ENCODE assay signal across 1 cellular context in the genomic region with DNA sequence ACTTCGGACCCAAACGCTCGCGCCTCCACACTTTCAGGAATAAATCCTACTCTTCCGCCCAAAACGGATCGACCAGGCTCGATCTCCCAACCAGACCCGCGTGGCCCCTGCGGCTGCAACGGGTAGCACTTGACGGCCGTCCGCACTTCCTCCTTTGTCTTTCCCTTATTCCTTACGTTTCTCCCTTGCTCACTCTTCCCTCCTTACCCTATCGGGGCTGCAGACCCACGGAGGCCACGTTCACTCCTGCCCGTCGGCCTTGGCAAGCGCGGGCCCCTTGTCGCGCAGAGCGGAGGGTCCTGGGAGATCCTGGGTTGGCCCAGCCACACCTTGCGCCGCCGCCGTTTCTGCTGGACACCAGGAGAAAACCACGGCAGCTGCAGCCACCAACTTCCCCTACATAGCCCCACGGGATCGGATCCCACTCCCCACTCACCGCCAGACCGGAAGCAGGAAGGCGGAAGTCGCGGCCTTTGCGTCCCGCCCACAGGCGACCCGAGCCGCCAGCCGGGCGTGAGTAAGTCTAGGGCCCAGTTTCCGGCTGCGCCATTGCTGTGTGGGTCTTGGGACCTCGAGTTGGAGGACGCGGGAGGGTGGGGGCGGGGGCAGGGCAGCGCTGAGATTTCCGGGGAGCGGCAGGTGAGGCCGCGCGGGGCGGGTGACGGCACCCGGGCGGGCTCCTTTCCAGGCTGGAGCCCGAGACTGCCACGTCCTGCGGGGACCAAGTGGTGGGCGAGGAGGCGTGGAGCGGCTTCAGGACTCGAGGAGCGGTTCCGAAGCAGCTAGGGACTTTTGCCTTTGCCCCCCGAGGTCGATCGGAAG.
A peak's percentile ranks its signal among the peaks of the same experiment; 100 is the strongest.
TF ChIP-seq lines count a peak whose summit lies in the region.

TSS of gene SMIM15 (minus strand) at position 459 of the 822 bp plus-strand sequence. CDS start 2,297 bp downstream, outside the sequence.

TF ChIP-seq in HepG2, 621 proteins besides CTCF, POLR2A, EP300 and RAD21 (continued from another document):
- TF ChIP-seq THAP9 (CRISPR knock-in tag; IDR thresholded peaks at IDR 0.05; ENCODE audit: borderline replicate concordance) (peak; percentile 85), ZSCAN21 (CRISPR knock-in tag; IDR thresholded peaks at IDR 0.05; ENCODE audit: borderline replicate concordance) (peak; percentile 73; the same call in 1 of the 2 replicates), JDP2 (CRISPR knock-in tag; IDR thresholded peaks at IDR 0.05; ENCODE audit: borderline replicate concordance) (no peak; the same call in 1 of the 2 replicates), ZNF441 (CRISPR knock-in tag; IDR thresholded peaks at IDR 0.05; ENCODE audit: borderline replicate concordance) (peak; percentile 56; the same call in 1 of the 2 replicates), ZNF263 (CRISPR knock-in tag; IDR thresholded peaks at IDR 0.05) (peak; percentile 25; the same call in 1 of the 2 replicates), NONO (IDR thresholded peaks at IDR 0.05) (no peak), NONO (CRISPR knock-in tag; conservative IDR thresholded peaks at IDR 0.05) (peak; percentile 82), DBP (CRISPR knock-in tag; IDR thresholded peaks at IDR 0.05; ENCODE audit: not compliant biosample characterization) (no peak), ZFYVE20 (CRISPR knock-in tag; IDR thresholded peaks at IDR 0.05; ENCODE audit: borderline replicate concordance, low read depth) (peak; percentile 28; the same call in 1 of the 2 replicates), ATM (IDR thresholded peaks at IDR 0.05; ENCODE audit: borderline replicate concordance) (no peak), ZNF101 (CRISPR knock-in tag; IDR thresholded peaks at IDR 0.05; ENCODE audit: borderline replicate concordance, low read depth) (no peak), ETV5 (CRISPR knock-in tag; IDR thresholded peaks at IDR 0.05; ENCODE audit: borderline replicate concordance) (peak; percentile 93), NR3C1 (CRISPR knock-in tag; IDR thresholded peaks at IDR 0.05) (no peak), GATA4 (IDR thresholded peaks at IDR 0.05; ENCODE audit: borderline replicate concordance, low read depth) (0 out of 2 replicates have a peak, but pooled peaks have one; percentile 60), KDM2A (CRISPR knock-in tag; IDR thresholded peaks at IDR 0.05; ENCODE audit: borderline replicate concordance, low read depth) (peak; percentile 88), KDM4B (CRISPR knock-in tag; IDR thresholded peaks at IDR 0.05) (0 out of 2 replicates have a peak, but pooled peaks have one; percentile 52), NFE2L2 (IDR thresholded peaks at IDR 0.05; ENCODE audit: low read length) (no peak), MAFK (conservative IDR thresholded peaks at IDR 0.05 in 1 of 2, IDR thresholded peaks at IDR 0.05 in 1 of 2; ENCODE audit: low read length in 2 of 2) (no peak), ZNF775 (CRISPR knock-in tag; IDR thresholded peaks at IDR 0.05; ENCODE audit: borderline replicate concordance) (no peak), ZNF3 (CRISPR knock-in tag; IDR thresholded peaks at IDR 0.05) (no peak; the same call in 1 of the 2 replicates), CBX2 (IDR thresholded peaks at IDR 0.05; ENCODE audit: low read depth, low read length) (no peak), CBX2 (CRISPR knock-in tag; IDR thresholded peaks at IDR 0.05; ENCODE audit: low read depth) (no peak), PAX8 (CRISPR knock-in tag; IDR thresholded peaks at IDR 0.05; ENCODE audit: borderline replicate concordance) (no peak), ZNF253 (CRISPR knock-in tag; IDR thresholded peaks at IDR 0.05; ENCODE audit: borderline replicate concordance) (no peak), AHR (CRISPR knock-in tag; IDR thresholded peaks at IDR 0.05) (peak; percentile 14; the same call in 1 of the 2 replicates), DR1 (CRISPR knock-in tag; IDR thresholded peaks at IDR 0.05) (peak; percentile 89), ZNF124 (CRISPR knock-in tag; IDR thresholded peaks at IDR 0.05) (no peak), MBNL3 (CRISPR knock-in tag; conservative IDR thresholded peaks at IDR 0.05) (no peak), SALL1 (CRISPR knock-in tag; IDR thresholded peaks at IDR 0.05) (peak; percentile 72), ZNF383 (CRISPR knock-in tag; IDR thresholded peaks at IDR 0.05; ENCODE audit: borderline replicate concordance) (no peak), ZNF451 (CRISPR knock-in tag; IDR thresholded peaks at IDR 0.05) (peak; percentile 90), PRPF4 (IDR thresholded peaks at IDR 0.05; ENCODE audit: low read depth, low read length, poor library complexity, severe bottlenecking) (no peak), ZNF773 (CRISPR knock-in tag; IDR thresholded peaks at IDR 0.05; ENCODE audit: borderline replicate concordance) (peak; percentile 12; the same call in 1 of the 2 replicates), ZNF10 (CRISPR knock-in tag; IDR thresholded peaks at IDR 0.05; ENCODE audit: borderline replicate concordance, low read depth) (no peak), PAF1 (CRISPR knock-in tag; IDR thresholded peaks at IDR 0.05) (no peak)
- TF ChIP-seq, protein P1, sequence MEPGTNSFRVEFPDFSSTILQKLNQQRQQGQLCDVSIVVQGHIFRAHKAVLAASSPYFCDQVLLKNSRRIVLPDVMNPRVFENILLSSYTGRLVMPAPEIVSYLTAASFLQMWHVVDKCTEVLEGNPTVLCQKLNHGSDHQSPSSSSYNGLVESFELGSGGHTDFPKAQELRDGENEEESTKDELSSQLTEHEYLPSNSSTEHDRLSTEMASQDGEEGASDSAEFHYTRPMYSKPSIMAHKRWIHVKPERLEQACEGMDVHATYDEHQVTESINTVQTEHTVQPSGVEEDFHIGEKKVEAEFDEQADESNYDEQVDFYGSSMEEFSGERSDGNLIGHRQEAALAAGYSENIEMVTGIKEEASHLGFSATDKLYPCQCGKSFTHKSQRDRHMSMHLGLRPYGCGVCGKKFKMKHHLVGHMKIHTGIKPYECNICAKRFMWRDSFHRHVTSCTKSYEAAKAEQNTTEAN (CRISPR knock-in tag; conservative IDR thresholded peaks at IDR 0.05), result 0 out of 2 replicates have a peak, but pooled peaks have one; percentile 64
- TF ChIP-seq, protein P2, sequence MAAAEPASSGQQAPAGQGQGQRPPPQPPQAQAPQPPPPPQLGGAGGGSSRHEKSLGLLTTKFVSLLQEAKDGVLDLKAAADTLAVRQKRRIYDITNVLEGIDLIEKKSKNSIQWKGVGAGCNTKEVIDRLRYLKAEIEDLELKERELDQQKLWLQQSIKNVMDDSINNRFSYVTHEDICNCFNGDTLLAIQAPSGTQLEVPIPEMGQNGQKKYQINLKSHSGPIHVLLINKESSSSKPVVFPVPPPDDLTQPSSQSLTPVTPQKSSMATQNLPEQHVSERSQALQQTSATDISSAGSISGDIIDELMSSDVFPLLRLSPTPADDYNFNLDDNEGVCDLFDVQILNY (CRISPR knock-in tag; conservative IDR thresholded peaks at IDR 0.05), result no peak
- TF ChIP-seq, protein P3, sequence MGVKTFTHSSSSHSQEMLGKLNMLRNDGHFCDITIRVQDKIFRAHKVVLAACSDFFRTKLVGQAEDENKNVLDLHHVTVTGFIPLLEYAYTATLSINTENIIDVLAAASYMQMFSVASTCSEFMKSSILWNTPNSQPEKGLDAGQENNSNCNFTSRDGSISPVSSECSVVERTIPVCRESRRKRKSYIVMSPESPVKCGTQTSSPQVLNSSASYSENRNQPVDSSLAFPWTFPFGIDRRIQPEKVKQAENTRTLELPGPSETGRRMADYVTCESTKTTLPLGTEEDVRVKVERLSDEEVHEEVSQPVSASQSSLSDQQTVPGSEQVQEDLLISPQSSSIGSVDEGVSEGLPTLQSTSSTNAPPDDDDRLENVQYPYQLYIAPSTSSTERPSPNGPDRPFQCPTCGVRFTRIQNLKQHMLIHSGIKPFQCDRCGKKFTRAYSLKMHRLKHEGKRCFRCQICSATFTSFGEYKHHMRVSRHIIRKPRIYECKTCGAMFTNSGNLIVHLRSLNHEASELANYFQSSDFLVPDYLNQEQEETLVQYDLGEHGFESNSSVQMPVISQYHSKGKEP (CRISPR knock-in tag; IDR thresholded peaks at IDR 0.05), result no peak
- TF ChIP-seq, protein P4, sequence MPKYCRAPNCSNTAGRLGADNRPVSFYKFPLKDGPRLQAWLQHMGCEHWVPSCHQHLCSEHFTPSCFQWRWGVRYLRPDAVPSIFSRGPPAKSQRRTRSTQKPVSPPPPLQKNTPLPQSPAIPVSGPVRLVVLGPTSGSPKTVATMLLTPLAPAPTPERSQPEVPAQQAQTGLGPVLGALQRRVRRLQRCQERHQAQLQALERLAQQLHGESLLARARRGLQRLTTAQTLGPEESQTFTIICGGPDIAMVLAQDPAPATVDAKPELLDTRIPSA (CRISPR knock-in tag; IDR thresholded peaks at IDR 0.05; ENCODE audit: borderline replicate concordance), result no peak; the same call in 1 of the 2 replicates
- TF ChIP-seq, protein P5, sequence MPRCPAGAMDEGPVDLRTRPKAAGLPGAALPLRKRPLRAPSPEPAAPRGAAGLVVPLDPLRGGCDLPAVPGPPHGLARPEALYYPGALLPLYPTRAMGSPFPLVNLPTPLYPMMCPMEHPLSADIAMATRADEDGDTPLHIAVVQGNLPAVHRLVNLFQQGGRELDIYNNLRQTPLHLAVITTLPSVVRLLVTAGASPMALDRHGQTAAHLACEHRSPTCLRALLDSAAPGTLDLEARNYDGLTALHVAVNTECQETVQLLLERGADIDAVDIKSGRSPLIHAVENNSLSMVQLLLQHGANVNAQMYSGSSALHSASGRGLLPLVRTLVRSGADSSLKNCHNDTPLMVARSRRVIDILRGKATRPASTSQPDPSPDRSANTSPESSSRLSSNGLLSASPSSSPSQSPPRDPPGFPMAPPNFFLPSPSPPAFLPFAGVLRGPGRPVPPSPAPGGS (CRISPR knock-in tag; IDR thresholded peaks at IDR 0.05), result no peak; the same call in 1 of the 2 replicates
